ENCODE assay signal across 9 cellular contexts in the genomic region with DNA sequence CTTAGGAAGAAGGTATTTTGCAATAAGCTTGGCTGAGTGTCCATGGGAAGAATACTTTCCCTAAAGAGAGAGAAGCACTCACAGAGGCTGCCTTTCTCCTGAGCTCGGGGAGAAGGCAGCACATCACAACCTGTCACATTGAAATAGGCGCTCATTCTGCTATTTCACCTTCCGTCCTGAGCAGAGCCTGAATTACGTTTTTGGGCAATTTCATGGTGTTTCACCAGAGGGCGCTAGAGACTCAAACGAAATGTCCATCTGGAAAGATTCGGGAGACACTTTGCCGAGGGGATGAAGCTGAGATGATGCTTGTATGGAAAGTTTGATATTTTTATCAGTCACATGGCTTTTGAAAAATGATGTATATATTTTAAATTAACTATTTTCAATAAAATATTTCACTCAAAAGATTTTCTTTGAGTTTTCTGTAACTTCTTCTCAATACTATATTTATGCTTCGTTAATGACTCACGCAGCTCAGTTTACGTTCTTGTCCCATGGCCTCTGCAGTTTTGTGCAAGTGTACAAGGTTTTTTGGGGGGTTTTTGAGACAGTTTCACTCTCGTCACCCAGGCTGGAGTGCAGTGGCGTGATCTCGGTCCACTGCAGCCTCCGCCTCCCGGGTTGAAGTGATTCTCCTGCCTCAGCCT. TPM values are rescaled to one million over a fixed set of nuclear protein-coding genes. Genes with fewer than 3 reads are reported as not detected.
DNase-seq lines count a peak whose midpoint lies in the region; ATAC-seq, FAIRE-seq and TF ChIP-seq lines count a peak whose summit lies in the region.
"Had no signal": no experiment of that assay in that cellular context is flagged by ENCODE, and none has a peak within 500 bp of the region (broad histone marks: within the 10 kb centered on the region; RNA-seq: fewer than 3 reads in every experiment).

No MANE protein-coding gene starts in this region.

- no peak overlapping the region for H3K4me2 ChIP-seq in keratinocyte (ENCODE audit: control insufficient read depth, extremely low read depth, insufficient read depth, low read depth, low read length)

- ATAC-seq in GM18498 (IDR thresholded peaks at IDR 0.05; ENCODE audit: unreplicated experiment) = no peak
- ATAC-seq: activated naive CD4-positive, alpha-beta T cell treated with anti-CD3 and anti-CD28 coated beads, Interleukin-2, amount 50 U/mL, for 72 hours had no signal

- FAIRE-seq in HTR-8/SVneo (lab: Jason Lieb, UNC) = peak; percentile 36
- peak; percentile 46 for FAIRE-seq in keratinocyte (lab: Jason Lieb, UNC)

- no peak overlapping the region for H3K9ac ChIP-seq in keratinocyte (ENCODE audit: control insufficient read depth, extremely low read depth, insufficient read depth, low read length)

- H4K20me1 ChIP-seq in keratinocyte (ENCODE audit: control insufficient read depth, extremely low read depth, insufficient read depth, low read length) = no peaks in the 10 kb centered on the region

- H3K4me3 ChIP-seq in SJCRH30 (no peak overlapping the region), keratinocyte (ENCODE audit: control insufficient read depth in 2 of 3, extremely low read depth in 1 of 3, insufficient read depth in 2 of 3, low read depth in 1 of 3, low read length in 3 of 3) (no peak overlapping the region)

- no peak overlapping the region for H2AFZ ChIP-seq in keratinocyte (ENCODE audit: control insufficient read depth, low read length)

- H3K27me3 ChIP-seq in SJCRH30 (no peaks in the 10 kb centered on the region), keratinocyte (ENCODE audit: control insufficient read depth, extremely low read depth, insufficient read depth, low read length) (no peaks in the 10 kb centered on the region)

- H3K27ac ChIP-seq in SJCRH30 (no peak overlapping the region), keratinocyte (ENCODE audit: control insufficient read depth, insufficient read depth, low read length) (no peak overlapping the region)

- peak; percentile 24 for DNase-seq in DMS79 treated with DMSO at 0.1 percent for 48 hours (lab: John Stamatoyannopoulos, UW)
- no peak for DNase-seq in DMS79 (lab: John Stamatoyannopoulos, UW)
- peak; percentile 78 for DNase-seq in HTR-8/SVneo (ENCODE audit: insufficient read length, low spot score)
- peak; percentile 48 to 83 for DNase-seq in SJCRH30
- DNase-seq in central memory CD4-positive, alpha-beta T cell = peak; percentile 35
- DNase-seq in keratinocyte (ENCODE audit: low read depth, low spot score) = peak; percentile 15
- DNase-seq in stimulated activated CD8-positive, alpha-beta memory T cell treated with anti-CD3 and anti-CD28 coated beads, Interleukin-12 subunit alpha, Interleukin-12 subunit beta, amount 100 ng/mL, for 1 hour (ENCODE audit: low read depth) = peak; percentile 30

- TF ChIP-seq CTCF in keratinocyte (optimal IDR thresholded peaks at IDR 0.05 in 1 of 3, IDR thresholded peaks at IDR 0.05 in 1 of 3, conservative IDR thresholded peaks at IDR 0.05 in 1 of 3; ENCODE audit: extremely low read depth in 1 of 3, insufficient read depth in 2 of 3, low read length in 3 of 3) = peak; percentile 72 to 87 (median 75)

- no peaks in the 10 kb centered on the region for H3K4me1 ChIP-seq in SJCRH30
- no peaks in the 10 kb centered on the region for H3K4me1 ChIP-seq in keratinocyte (ENCODE audit: control insufficient read depth, extremely low read depth, insufficient read depth, low read length)

- H3K9me3 ChIP-seq in SJCRH30 (replicated peaks) = no peaks in the 10 kb centered on the region
- H3K9me3 ChIP-seq in keratinocyte (ENCODE audit: control insufficient read depth, low read depth, low read length) = no peaks in the 10 kb centered on the region

- H3K36me3 ChIP-seq in SJCRH30 (peaks cover 25% of the 10 kb centered on the region), keratinocyte (ENCODE audit: control insufficient read depth in 2 of 2, extremely low read depth in 1 of 2, insufficient read depth in 2 of 2, low read length in 2 of 2) (no peaks in the 10 kb centered on the region)

- no peaks in the 10 kb centered on the region for H3K79me2 ChIP-seq in keratinocyte (ENCODE audit: control insufficient read depth, insufficient read depth, low read length)

- H3K9me1 ChIP-seq in keratinocyte (ENCODE audit: control insufficient read depth, extremely low read depth, insufficient read depth, low read length) = no peaks in the 10 kb centered on the region

- dilution Hi-C loops in keratinocyte (cut with MboI; ENCODE audit: extremely low pct_ligation_motif_present, low sequenced_read_pairs) = no loop called here

RNA-seq across cellular contexts. Expression of a gene that starts 17.4 kb away (rescaled TPM):
- 29.5 and 33.0 TPM in 2 replicates for total RNA-seq in SJCRH30 (2014; rRNA removed; shearing (Covaris generic))
- polyA plus RNA-seq in keratinocyte = 7.5 to 14.6 TPM (median 8.4 TPM) in 3 replicates
- 9.6 TPM for polyA plus RNA-seq in keratinocyte (2011; ENCODE audit: low read depth)
- polyA plus RNA-seq in keratinocyte (2011; cell fraction: cytosol; rRNA removed) = 5.0 and 5.1 TPM in 2 replicates
- polyA plus RNA-seq in keratinocyte (2011; cell fraction: nucleus; rRNA removed) = 30.3 TPM in 2 replicates
- 6.2 and 25.6 TPM in 2 replicates for polyA plus RNA-seq in keratinocyte (2012; ENCODE audit: low replicate concordance)
- polyA minus RNA-seq in keratinocyte = 14.4 to 17.2 TPM (median 14.7 TPM) in 3 replicates
- 5.6 TPM for polyA minus RNA-seq in keratinocyte (2011; cell fraction: cytosol; rRNA and poly(A)+ RNA removed)
- polyA minus RNA-seq in keratinocyte (2011; cell fraction: nucleus; rRNA and poly(A)+ RNA removed) = 15.7 and 27.1 TPM in 2 replicates

RNA-seq across cellular contexts. Expression of a gene that starts 40.9 kb away (rescaled TPM):
- total RNA-seq in SJCRH30 (2014; rRNA removed; shearing (Covaris generic)) = 40.2 and 43.7 TPM in 2 replicates
- polyA plus RNA-seq in keratinocyte = 4.6 to 8.3 TPM (median 5.8 TPM) in 3 replicates
- 5.3 TPM for polyA plus RNA-seq in keratinocyte (2011; ENCODE audit: low read depth)
- polyA plus RNA-seq in keratinocyte (2011; cell fraction: cytosol; rRNA removed) = 3.7 and 5.3 TPM in 2 replicates
- 8.0 and 9.2 TPM in 2 replicates for polyA plus RNA-seq in keratinocyte (2011; cell fraction: nucleus; rRNA removed)
- 3.4 and 3.9 TPM in 2 replicates for polyA plus RNA-seq in keratinocyte (2012; ENCODE audit: low replicate concordance)
- polyA minus RNA-seq in keratinocyte = 1.7 to 5.6 TPM (median 3.3 TPM) in 3 replicates
- 2.7 TPM for polyA minus RNA-seq in keratinocyte (2011; cell fraction: cytosol; rRNA and poly(A)+ RNA removed)
- 1.7 and 4.3 TPM in 2 replicates for polyA minus RNA-seq in keratinocyte (2011; cell fraction: nucleus; rRNA and poly(A)+ RNA removed)

RNA-seq across cellular contexts. Expression of a gene that starts 53.2 kb away (rescaled TPM):
- total RNA-seq in SJCRH30 (2014; rRNA removed; shearing (Covaris generic)) = 55.9 and 58.0 TPM in 2 replicates
- polyA plus RNA-seq in keratinocyte = 14.5 to 18.2 TPM (median 14.7 TPM) in 3 replicates
- polyA plus RNA-seq in keratinocyte (2011; ENCODE audit: low read depth) = 32.8 TPM
- polyA plus RNA-seq in keratinocyte (2011; cell fraction: cytosol; rRNA removed) = 10.9 and 13.5 TPM in 2 replicates
- polyA plus RNA-seq in keratinocyte (2011; cell fraction: nucleus; rRNA removed) = 24.6 and 30.2 TPM in 2 replicates
- 17.2 and 19.8 TPM in 2 replicates for polyA plus RNA-seq in keratinocyte (2012; ENCODE audit: low replicate concordance)
- 37.7 to 95.3 TPM (median 80.3 TPM) in 3 replicates for polyA minus RNA-seq in keratinocyte
- 29.0 TPM for polyA minus RNA-seq in keratinocyte (2011; cell fraction: cytosol; rRNA and poly(A)+ RNA removed)
- polyA minus RNA-seq in keratinocyte (2011; cell fraction: nucleus; rRNA and poly(A)+ RNA removed) = 74.1 and 123 TPM in 2 replicates
